Comparison of ENCODE assay signal across 27 cellular contexts in genomic region chr1:62274496-62274895, GRCh38. TPM values are rescaled to one million over a fixed set of nuclear protein-coding genes. Genes with fewer than 3 reads are reported as not detected.
"Had no signal": no experiment of that assay in that cellular context is flagged by ENCODE, and none has a peak within 500 bp of the region (broad histone marks: within the 10 kb centered on the region; RNA-seq: fewer than 3 reads in every experiment).

No MANE protein-coding gene starts in this region.

- H3K4me3 Mint-ChIP-seq: immature natural killer cell; mesothelial cell of epicardium; naive B cell; stimulated activated effector memory CD8-positive, alpha-beta T cell treated with anti-CD3 and anti-CD28 coated beads, Interleukin-12 subunit alpha, Interleukin-12 subunit beta, amount 100 ng/mL, for 72 hours; stimulated activated naive CD8-positive, alpha-beta T cell treated with anti-CD3 and anti-CD28 coated beads, Interleukin-15, Interleukin-2, amounts not matched to agents 100 ng/mL and 50 ng/mL, for 24 hours; type B pancreatic cell had no signal

- H3K27me3 ChIP-seq: left lung, pancreas, spleen, tibial nerve, uterus had no signal

- H3K4me1 ChIP-seq: lower lobe of right lung, pancreas, prostate gland, uterus had no signal

- H3K27ac ChIP-seq: left lung, lower lobe of right lung, pancreas, prostate gland, spleen, uterus had no signal

- H3K9me3 ChIP-seq: left lung, lower lobe of right lung, pancreas, prostate gland, uterus had no signal

- ATAC-seq: left colon; left lung; lower lobe of right lung; pancreas; right cardiac atrium; sciatic nerve; stimulated activated effector memory CD8-positive, alpha-beta T cell treated with anti-CD3 and anti-CD28 coated beads, Interleukin-12 subunit alpha, Interleukin-12 subunit beta, amount 100 ng/mL, for 72 hours had no signal

- DNase-seq: head of caudate nucleus; hypothalamus; immature natural killer cell; kidney; left colon; left lung; lower lobe of right lung; mammary epithelial cell; mesenchymal stem cell; naive B cell; nucleus accumbens; pancreas; retina; right cardiac atrium; small intestine; spleen; stimulated activated CD4-positive, alpha-beta T cell treated with anti-CD3 and anti-CD28 coated beads, Interleukin-4, amount 100 ng/mL, for 24 hours; stimulated activated naive CD4-positive, alpha-beta T cell; uterus had no signal

- H3K27me3 Mint-ChIP-seq: stimulated activated naive CD8-positive, alpha-beta T cell treated with anti-CD3 and anti-CD28 coated beads, Interleukin-15, Interleukin-2, amounts not matched to agents 100 ng/mL and 50 ng/mL, for 24 hours had no signal

- H3K36me3 Mint-ChIP-seq: immature natural killer cell; stimulated activated effector memory CD8-positive, alpha-beta T cell treated with anti-CD3 and anti-CD28 coated beads, Interleukin-12 subunit alpha, Interleukin-12 subunit beta, amount 100 ng/mL, for 72 hours had no signal

- H3K36me3 ChIP-seq: left lung, prostate gland, spleen, uterus had no signal

- H3K4me3 ChIP-seq: left lung, lower lobe of right lung, pancreas, prostate gland, spleen, tibial nerve, uterus had no signal

- H3K27ac Mint-ChIP-seq: immature natural killer cell; mesothelial cell of epicardium; stimulated activated naive CD8-positive, alpha-beta T cell treated with anti-CD3 and anti-CD28 coated beads, Interleukin-15, Interleukin-2, amounts not matched to agents 100 ng/mL and 50 ng/mL, for 24 hours had no signal

- H3K9me3 Mint-ChIP-seq: immature natural killer cell had no signal

RNA-seq across cellular contexts. Expression of gene KANK4, which starts 44.7 kb away (rescaled TPM):
- total RNA-seq: mononuclear cell had no signal
- polyA plus RNA-seq: immature natural killer cell had no signal
